9 cellular contexts compared by ENCODE assay signal in the genomic region with DNA sequence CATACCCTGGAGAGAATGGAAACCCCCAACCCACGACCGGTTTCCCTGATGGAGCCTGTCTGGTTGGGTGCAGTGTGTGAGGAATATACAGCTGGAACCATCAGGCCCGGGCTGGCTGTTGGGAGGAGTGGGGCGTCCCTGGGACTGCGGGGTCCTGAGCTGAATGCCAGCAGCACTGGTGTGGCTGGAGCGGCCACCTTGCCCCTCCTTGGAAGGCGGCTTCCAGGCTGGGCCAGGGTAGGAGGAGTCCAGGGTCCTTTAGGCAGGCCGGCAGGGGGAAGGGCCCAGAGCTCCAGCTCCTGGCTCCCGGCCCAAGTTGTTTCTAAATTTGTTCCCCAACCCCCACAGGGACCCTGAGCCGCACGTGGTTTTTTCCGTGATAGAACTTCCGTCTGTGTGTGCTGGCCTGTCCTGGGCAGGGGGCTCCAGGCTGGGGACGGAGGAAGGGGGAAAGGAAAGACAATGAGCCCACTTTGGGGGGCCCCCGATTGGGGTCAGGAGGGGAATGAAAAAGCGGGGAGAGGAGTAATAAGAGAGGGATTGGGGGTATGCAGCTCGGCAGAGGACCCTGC. TPM values are rescaled to one million over a fixed set of nuclear protein-coding genes. Genes with fewer than 3 reads are reported as not detected.
A peak's percentile ranks its signal among the peaks of the same experiment; 100 is the strongest.
DNase-seq lines count a peak whose midpoint lies in the region; ATAC-seq and TF ChIP-seq lines count a peak whose summit lies in the region.
"Had no signal": no experiment of that assay in that cellular context is flagged by ENCODE, and none has a peak within 500 bp of the region (broad histone marks: within the 10 kb centered on the region; RNA-seq: fewer than 3 reads in every experiment).

No MANE protein-coding gene starts in this region.

- H3K27me3 ChIP-seq in SK-N-SH (ENCODE audit: insufficient read depth) = no peaks in the 10 kb centered on the region
- peaks cover 0 to 10% of the 10 kb centered on the region in 2 donors for H3K27me3 ChIP-seq in esophagus (ENCODE audit: control insufficient read depth in 1 of 2, insufficient read depth in 2 of 2, low read length in 2 of 2)
- H3K27me3 ChIP-seq in naive thymus-derived CD4-positive, alpha-beta T cell (ENCODE audit: control insufficient read depth in 2 of 2, insufficient read depth in 2 of 2, low read length in 2 of 2) = no peaks in the 10 kb centered on the region

- peaks cover 6 to 23% (median 13%) of the 10 kb centered on the region in 7 donors for H3K4me1 Mint-ChIP-seq in naive thymus-derived CD4-positive, alpha-beta T cell

- DNase-seq in SK-N-SH = no peak
- DNase-seq in SKM-1 (lab: John Stamatoyannopoulos, UW; ENCODE audit: unreplicated experiment) = peak; percentile 77
- DNase-seq in naive thymus-derived CD4-positive, alpha-beta T cell = no peak
- no peak for DNase-seq in NCI-H1092 (lab: John Stamatoyannopoulos, UW)
- no peak for DNase-seq in effector CD4-positive, alpha-beta T cell

- TF ChIP-seq CTCF in SK-N-SH (IDR thresholded peaks at IDR 0.05) = no peak

- CTCF ChIA-PET in SK-N-SH (lab: Yijun Ruan, JAX) = interaction anchor here (0.9 to 1.7 kb wide), 6 partner anchors 10 to 131 kb away, joined by 3 to 8 read pairs (median 3); no protein-coding TSS in a partner anchor
- CTCF ChIA-PET in naive thymus-derived CD4-positive, alpha-beta T cell (lab: Charles Lee) = no interaction called here

- peaks cover 8% of the 10 kb centered on the region for H3F3A ChIP-seq in SK-N-SH (replicated peaks; ENCODE audit: insufficient read depth)

- no peaks in the 10 kb centered on the region for H3K79me2 ChIP-seq in SK-N-SH (ENCODE audit: insufficient read depth)

- H3K9ac ChIP-seq in SK-N-SH = no peak overlapping the region

- H3K4me2 ChIP-seq in SK-N-SH = no peak overlapping the region

- H3K27ac ChIP-seq in SK-N-SH (ENCODE audit: low read depth in 2 of 2, low read length in 1 of 2) (no peak overlapping the region), esophagus (ENCODE audit: low read depth in 2 of 2, low read length in 1 of 2) (peak overlapping the region; percentile 73 to 77)
- no peak overlapping the region for H3K27ac ChIP-seq in naive thymus-derived CD4-positive, alpha-beta T cell (ENCODE audit: low read depth, low read length)
- H3K27ac ChIP-seq: C4-2B had no signal

- peak overlapping the region in 7 of 10 donors; percentile 21 to 89 (median 55) for H3K4me3 Mint-ChIP-seq in naive thymus-derived CD4-positive, alpha-beta T cell

- H3K4me1 ChIP-seq in SK-N-SH (ENCODE audit: control insufficient read depth in 1 of 2, insufficient read depth in 2 of 2, low read depth in 1 of 2, low read length in 1 of 2) = peaks cover 0 to 8% of the 10 kb centered on the region in 2 experiments; a peak in 2 of 4 replicates
- H3K4me1 ChIP-seq in esophagus (ENCODE audit: control insufficient read depth in 2 of 2, insufficient read depth in 2 of 2, low read length in 1 of 2) = peaks cover 0 to 24% of the 10 kb centered on the region in 2 donors
- H3K4me1 ChIP-seq in naive thymus-derived CD4-positive, alpha-beta T cell (ENCODE audit: control insufficient read depth in 2 of 2, insufficient read depth in 2 of 2, low read length in 2 of 2) = peaks cover 0 to 22% of the 10 kb centered on the region in 2 donors

- peak; percentile 6; the same call in 2 of the 3 replicates for ATAC-seq in SK-N-SH treated with all-trans-retinoic acid at 6 μM for 48 hours
- ATAC-seq in naive thymus-derived CD4-positive, alpha-beta T cell = no peak
- ATAC-seq in HG03439 (IDR thresholded peaks at IDR 0.05; ENCODE audit: unreplicated experiment) = no peak

- peaks cover 0 to 16% of the 10 kb centered on the region in 2 experiments for H3K36me3 ChIP-seq in SK-N-SH (replicated peaks in 1 of 2; ENCODE audit: control insufficient read depth in 1 of 2, insufficient read depth in 2 of 2, low read length in 1 of 2)
- peaks cover 0 to 17% of the 10 kb centered on the region in 2 donors for H3K36me3 ChIP-seq in esophagus (ENCODE audit: control insufficient read depth in 2 of 2, insufficient read depth in 2 of 2, low read length in 1 of 2)
- H3K36me3 ChIP-seq in naive thymus-derived CD4-positive, alpha-beta T cell (ENCODE audit: control insufficient read depth in 2 of 3, insufficient read depth in 3 of 3, low read length in 3 of 3) = peaks cover 0 to 19% (median 0%) of the 10 kb centered on the region in 3 experiments

- no peak overlapping the region for H2AFZ ChIP-seq in SK-N-SH (ENCODE audit: low read depth)

- H3K9me3 ChIP-seq in SK-N-SH = no peaks in the 10 kb centered on the region
- peaks cover 0 to 3% of the 10 kb centered on the region in 2 donors for H3K9me3 ChIP-seq in esophagus (ENCODE audit: control insufficient read depth in 2 of 2, insufficient read depth in 1 of 2, low read depth in 1 of 2, low read length in 1 of 2)
- H3K9me3 ChIP-seq in naive thymus-derived CD4-positive, alpha-beta T cell (ENCODE audit: control insufficient read depth in 2 of 3, low read length in 3 of 3) = no peaks in the 10 kb centered on the region

- H3K9me3 Mint-ChIP-seq in naive thymus-derived CD4-positive, alpha-beta T cell = no peaks in the 10 kb centered on the region

- no peak overlapping the region for H3K4me3 ChIP-seq in SK-N-SH (ENCODE audit: low read depth in 2 of 2, low read length in 1 of 2)
- H3K4me3 ChIP-seq in esophagus (ENCODE audit: low read depth in 1 of 2, low read length in 2 of 2) = no peak overlapping the region
- H3K4me3 ChIP-seq in naive thymus-derived CD4-positive, alpha-beta T cell (ENCODE audit: low read length) = no peak overlapping the region

- 0 out of 2 replicates have a peak, but pooled peaks cover 3% of the 10 kb centered on the region for H4K20me1 ChIP-seq in SK-N-SH (ENCODE audit: insufficient read depth)

- H3K27ac Mint-ChIP-seq in naive thymus-derived CD4-positive, alpha-beta T cell = peak overlapping the region in 1 of 9 donors; percentile 89

- WGBS in SK-N-SH (ENCODE audit: low lambda C conversion rate) = 51% methylated on average over 11 of the region's 17 CpGs
- WGBS in esophagus, 2 donors = 18 to 25% methylated on average over 17 of the region's 17 CpGs

- H3K27me3 Mint-ChIP-seq in naive thymus-derived CD4-positive, alpha-beta T cell = no peaks in the 10 kb centered on the region

- H3K36me3 Mint-ChIP-seq in naive thymus-derived CD4-positive, alpha-beta T cell = peaks cover 0 to 6% (median 0%) of the 10 kb centered on the region in 5 donors

- no peaks in the 10 kb centered on the region for H3K9me2 ChIP-seq in SK-N-SH

- intact Hi-C loops in naive thymus-derived CD4-positive, alpha-beta T cell (cut with micrococcal nuclease) = no loop called here

- no peak for TF ChIP-seq EP300 in SK-N-SH (IDR thresholded peaks at IDR 0.05; ENCODE audit: borderline replicate concordance in 1 of 2, low read depth in 1 of 2, low read length in 1 of 2)

- TF ChIP-seq RAD21 in SK-N-SH (IDR thresholded peaks at IDR 0.05; ENCODE audit: low read length) = no peak

- POLR2A ChIA-PET in SK-N-SH (lab: Yijun Ruan, JAX) = no interaction called here
- POLR2A ChIA-PET in naive thymus-derived CD4-positive, alpha-beta T cell (lab: Charles Lee) = no interaction called here

TF ChIP-seq in SK-N-SH, 30 proteins besides CTCF, POLR2A, EP300 and RAD21 (continues in another document):
- TF ChIP-seq, protein P1, sequence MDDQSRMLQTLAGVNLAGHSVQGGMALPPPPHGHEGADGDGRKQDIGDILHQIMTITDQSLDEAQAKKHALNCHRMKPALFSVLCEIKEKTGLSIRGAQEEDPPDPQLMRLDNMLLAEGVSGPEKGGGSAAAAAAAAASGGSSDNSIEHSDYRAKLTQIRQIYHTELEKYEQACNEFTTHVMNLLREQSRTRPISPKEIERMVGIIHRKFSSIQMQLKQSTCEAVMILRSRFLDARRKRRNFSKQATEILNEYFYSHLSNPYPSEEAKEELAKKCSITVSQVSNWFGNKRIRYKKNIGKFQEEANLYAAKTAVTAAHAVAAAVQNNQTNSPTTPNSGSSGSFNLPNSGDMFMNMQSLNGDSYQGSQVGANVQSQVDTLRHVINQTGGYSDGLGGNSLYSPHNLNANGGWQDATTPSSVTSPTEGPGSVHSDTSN (IDR thresholded peaks at IDR 0.05) = no peak

RNA-seq across cellular contexts. Expression of a gene that starts 0.7 kb away (rescaled TPM):
- polyA plus RNA-seq in SK-N-SH (2012; rRNA removed) = 0.81 and 0.99 TPM in 2 replicates
- polyA plus RNA-seq in SK-N-SH (2012; cell fraction: cytosol; rRNA removed) = 0.36 and 0.62 TPM in 2 replicates
- 2.2 and 3.4 TPM in 2 replicates for polyA plus RNA-seq in SK-N-SH (2012; cell fraction: nucleus; rRNA removed)
- polyA plus RNA-seq in esophagus = 1 to 10 TPM; 1.5 to 4.3 TPM
- total RNA-seq in naive thymus-derived CD4-positive, alpha-beta T cell = 10 to 100 TPM in 2 of 5 experiments, 1 to 10 TPM in 2, under 1 TPM in 1; 0.84 to 16.6 (median 2.3) TPM
- polyA plus RNA-seq in naive thymus-derived CD4-positive, alpha-beta T cell = under 1 TPM in 1 of 2 donors, not detected in 1; 0.07 TPM

RNA-seq across cellular contexts. Expression of a gene that starts 21.7 kb away (rescaled TPM):
- polyA plus RNA-seq in SK-N-SH (2012; rRNA removed) (52.6 and 62.7 TPM in 2 replicates), esophagus (10 to 100 TPM; 31.7 to 34.7 TPM)
- polyA plus RNA-seq in SK-N-SH (2012; cell fraction: cytosol; rRNA removed) = 25.6 and 50.6 TPM in 2 replicates
- polyA plus RNA-seq in SK-N-SH (2012; cell fraction: nucleus; rRNA removed) = 57.4 and 62.4 TPM in 2 replicates
- 10 to 100 TPM; 33.4 to 64.2 (median 38.9) TPM for total RNA-seq in naive thymus-derived CD4-positive, alpha-beta T cell
- polyA plus RNA-seq in naive thymus-derived CD4-positive, alpha-beta T cell = 10 to 100 TPM; 22.9 to 36.5 TPM

RNA-seq across cellular contexts. Expression of a gene that starts 25.2 kb away (rescaled TPM):
- polyA plus RNA-seq in SK-N-SH (2012; rRNA removed) (3.9 and 4.2 TPM in 2 replicates), esophagus (1 to 10 TPM; 1.6 to 7.8 TPM)
- polyA plus RNA-seq in SK-N-SH (2012; cell fraction: cytosol; rRNA removed) = 2.9 and 3.4 TPM in 2 replicates
- polyA plus RNA-seq in SK-N-SH (2012; cell fraction: nucleus; rRNA removed) = 5.1 and 6.5 TPM in 2 replicates
- 1 to 10 TPM in 3 of 5 experiments, under 1 TPM in 2; 0.70 to 2.7 (median 1.7) TPM for total RNA-seq in naive thymus-derived CD4-positive, alpha-beta T cell
- not detected for polyA plus RNA-seq in naive thymus-derived CD4-positive, alpha-beta T cell

RNA-seq across cellular contexts. Expression of a gene that starts 25.8 kb away (rescaled TPM):
- not detected in 2 replicates for polyA plus RNA-seq in SK-N-SH (2012; rRNA removed)
- polyA plus RNA-seq in SK-N-SH (2012; cell fraction: cytosol; rRNA removed) = not detected in 2 replicates
- polyA plus RNA-seq in SK-N-SH (2012; cell fraction: nucleus; rRNA removed) = not detected in 2 replicates
- not detected for polyA plus RNA-seq in esophagus
- not detected for total RNA-seq in naive thymus-derived CD4-positive, alpha-beta T cell
- polyA plus RNA-seq in naive thymus-derived CD4-positive, alpha-beta T cell = not detected

RNA-seq across cellular contexts. Expression of a gene that starts 35.8 kb away (rescaled TPM):
- 415 and 508 TPM in 2 replicates for polyA plus RNA-seq in SK-N-SH (2012; rRNA removed)
- polyA plus RNA-seq in SK-N-SH (2012; cell fraction: cytosol; rRNA removed) = 249 and 391 TPM in 2 replicates
- polyA plus RNA-seq in SK-N-SH (2012; cell fraction: nucleus; rRNA removed) = 385 and 387 TPM in 2 replicates
- 100 to 1,000 TPM; 415 to 578 TPM for polyA plus RNA-seq in esophagus
- 100 to 1,000 TPM in 1 of 5 experiments, 10 to 100 TPM in 4; 44.2 to 260 (median 87.5) TPM for total RNA-seq in naive thymus-derived CD4-positive, alpha-beta T cell
- 10 to 100 TPM; 17.5 to 49.9 TPM for polyA plus RNA-seq in naive thymus-derived CD4-positive, alpha-beta T cell

Comparison
In these comparisons a context has a peak if more than half of its experiments do, and no peak if none do; other contexts are left out.
1. H3K27ac ChIP-seq: peak in esophagus (2 of 2); none in SK-N-SH (0 of 2) and naive thymus-derived CD4-positive, alpha-beta T cell (single experiment).